Comparison of ENCODE assay signal across 9 cellular contexts in the genomic region with DNA sequence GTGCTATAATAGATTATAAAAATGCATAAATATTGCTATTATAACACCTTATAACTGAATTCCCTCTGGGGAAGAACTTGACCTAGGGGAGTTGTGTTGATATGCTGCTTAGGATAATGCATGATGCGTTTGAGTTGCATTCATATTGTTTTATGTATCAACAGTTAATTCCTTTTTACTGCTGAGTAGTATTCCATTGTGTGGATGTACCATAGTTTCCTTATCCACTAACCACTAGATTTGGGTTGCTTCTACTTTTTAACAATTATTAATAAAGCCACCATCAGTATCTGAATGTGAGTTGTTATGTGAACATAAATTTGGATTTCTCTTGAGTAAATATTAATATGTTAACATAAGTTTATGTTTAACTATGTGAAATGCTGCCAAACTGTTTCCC. TPM values are rescaled to one million over a fixed set of nuclear protein-coding genes. Genes with fewer than 3 reads are reported as not detected.
"Had no signal": no experiment of that assay in that cellular context is flagged by ENCODE, and none has a peak within 500 bp of the region (broad histone marks: within the 10 kb centered on the region; RNA-seq: fewer than 3 reads in every experiment).

No MANE protein-coding gene starts in this region.

- H3K36me3 ChIP-seq: HAP-1 had no signal

- ATAC-seq: GM23338, HCT116 had no signal

- H3K9ac ChIP-seq: GM23248 had no signal

- H3K4me2 ChIP-seq: GM23338 had no signal

- H2AFZ ChIP-seq: GM23248, GM23338 had no signal

- DNase-seq: GM23248, GOT3, H7, H9, HCEC 1CT, HFFc6 had no signal

- H3K4me3 ChIP-seq: GM23248, GM23338, HAP-1 had no signal

- H3K9me3 ChIP-seq: HAP-1 had no signal

- H3K27ac ChIP-seq: GM23248 had no signal

- H3K4me1 ChIP-seq: HAP-1 had no signal

RNA-seq across cellular contexts. Expression of a gene that starts 19.7 kb away (rescaled TPM):
- polyA plus RNA-seq: GM23248 had no signal
